ENCODE assay signal across 17 cellular contexts in genomic region chr19:40862785-40863184, GRCh38. TPM values are rescaled to one million over a fixed set of nuclear protein-coding genes. Genes with fewer than 3 reads are reported as not detected.
A peak's percentile ranks its signal among the peaks of the same experiment; 100 is the strongest.
DNase-seq lines count a peak whose midpoint lies in the region; ATAC-seq and TF ChIP-seq lines count a peak whose summit lies in the region.
"Had no signal": no experiment of that assay in that cellular context is flagged by ENCODE, and none has a peak within 500 bp of the region (broad histone marks: within the 10 kb centered on the region; RNA-seq: fewer than 3 reads in every experiment).

No MANE protein-coding gene starts in this region.

- no peak overlapping the region for H4K91ac ChIP-seq in mesenchymal stem cell (ENCODE audit: low read length)

- H3K4me2 ChIP-seq in mesenchymal stem cell (ENCODE audit: low read length, poor library complexity, severe bottlenecking) = no peak overlapping the region

- no peaks in the 10 kb centered on the region for H3K79me1 ChIP-seq in mesenchymal stem cell (replicated peaks; ENCODE audit: low read length, poor library complexity, severe bottlenecking)

- H2BK15ac ChIP-seq in mesenchymal stem cell (ENCODE audit: low read depth, poor library complexity, severe bottlenecking) = no peak overlapping the region

- H3K36me3 ChIP-seq in BJ (ENCODE audit: control insufficient read depth, insufficient read depth, low read length) = no peaks in the 10 kb centered on the region
- no peaks in the 10 kb centered on the region for H3K36me3 ChIP-seq in mesenchymal stem cell (ENCODE audit: control insufficient read depth in 1 of 2, insufficient read depth in 2 of 2, low read depth in 1 of 2, low read length in 2 of 2)
- H3K36me3 ChIP-seq: BE2C, SJSA1 had no signal

- no peak overlapping the region for H2BK12ac ChIP-seq in mesenchymal stem cell (ENCODE audit: low read length in 2 of 2)

- H3K27me3 ChIP-seq in BJ (ENCODE audit: control insufficient read depth, insufficient read depth, low read length) (no peaks in the 10 kb centered on the region), mesenchymal stem cell (ENCODE audit: control insufficient read depth in 1 of 2, insufficient read depth in 1 of 2, low read length in 2 of 2) (no peaks in the 10 kb centered on the region)
- H3K27me3 ChIP-seq: SJSA1 had no signal

- H4K8ac ChIP-seq in mesenchymal stem cell (ENCODE audit: low read length) = no peak overlapping the region

- no peaks in the 10 kb centered on the region for H3K9me3 ChIP-seq in mesenchymal stem cell (ENCODE audit: control insufficient read depth, low read length)
- H3K9me3 ChIP-seq: BE2C, SJSA1 had no signal

- H3K27ac ChIP-seq in mesenchymal stem cell (ENCODE audit: low read length, poor library complexity, severe bottlenecking) = no peak overlapping the region
- H3K27ac ChIP-seq: SJSA1 had no signal

- POLR2A ChIA-PET in BJ (lab: Charles Lee) = no interaction called here

- no peak overlapping the region for H3K9ac ChIP-seq in mesenchymal stem cell (ENCODE audit: low read length)

- DNase-seq in BJ (ENCODE audit: low read depth) (peak; percentile 52), HS-5 (ENCODE audit: low read depth) (peak; percentile 13), amniotic epithelial cell (ENCODE audit: low read depth) (peak; percentile 85), mesenchymal stem cell (peak; percentile 5), NOMO-1 treated with DMSO at 0.1 percent for 48 hours (lab: John Stamatoyannopoulos, UW; ENCODE audit: unreplicated experiment) (no peak), NCI-H69 (lab: John Stamatoyannopoulos, UW) (no peak)
- DNase-seq: activated CD4-positive, alpha-beta T cell treated with anti-CD3 and anti-CD28 coated beads for 1 hour; activated gamma-delta T cell; aorta; BE2C; head of caudate nucleus; kidney; NCI-H187 treated with DMSO at 0.1 percent for 48 hours; T-helper 9 cell had no signal

- CTCF ChIA-PET in BJ (lab: Yijun Ruan, JAX) = interaction anchor here (0.6 to 0.7 kb wide), 2 partner anchors 350 to 1121 kb away, joined by 3 read pairs; no protein-coding TSS in a partner anchor

- H3K4me1 ChIP-seq in mesenchymal stem cell (ENCODE audit: control insufficient read depth, insufficient read depth, low read depth, low read length) = no peaks in the 10 kb centered on the region
- H3K4me1 ChIP-seq: BE2C, SJSA1 had no signal

- no peak overlapping the region for H2BK5ac ChIP-seq in mesenchymal stem cell (ENCODE audit: low read depth, low read length, poor library complexity, severe bottlenecking)

- H2AK5ac ChIP-seq in mesenchymal stem cell (ENCODE audit: low read length, severe bottlenecking) = no peak overlapping the region

- WGBS in mesenchymal stem cell = 73% methylated on average over 2 of the region's 4 CpGs

- no peak overlapping the region for H3K4me3 ChIP-seq in BJ (ENCODE audit: low read depth, low read length)
- H3K4me3 ChIP-seq in mesenchymal stem cell (ENCODE audit: insufficient read depth in 1 of 2, low read depth in 1 of 2, low read length in 2 of 2) = no peak overlapping the region
- H3K4me3 ChIP-seq: SJSA1 had no signal

- no peak overlapping the region for H3K18ac ChIP-seq in mesenchymal stem cell (ENCODE audit: low read depth in 1 of 2, low read length in 2 of 2)

- H2AFZ ChIP-seq in mesenchymal stem cell (ENCODE audit: low read depth, low read length) = no peak overlapping the region

- no peak for TF ChIP-seq CTCF in BJ (IDR thresholded peaks at IDR 0.05; ENCODE audit: insufficient read depth, low read depth, low read length)

- H3K4ac ChIP-seq in mesenchymal stem cell (ENCODE audit: low read depth in 1 of 2, low read length in 2 of 2) = no peak overlapping the region

- no peak overlapping the region for H2BK120ac ChIP-seq in mesenchymal stem cell (ENCODE audit: low read depth, low read length)

- no peak overlapping the region for H3K23ac ChIP-seq in mesenchymal stem cell (ENCODE audit: low read length in 2 of 2)

- no peak overlapping the region for H3K14ac ChIP-seq in mesenchymal stem cell (ENCODE audit: low read length in 2 of 2)

- no peak for ATAC-seq in GM21390 (IDR thresholded peaks at IDR 0.05; ENCODE audit: unreplicated experiment)
- no peak for ATAC-seq in HG02884 (IDR thresholded peaks at IDR 0.05; ENCODE audit: unreplicated experiment)

RNA-seq across cellular contexts. Expression of gene CYP2A6, which starts 12.5 kb away (rescaled TPM):
- polyA plus RNA-seq in BJ (2011; rRNA removed) = not detected in 2 replicates
- polyA minus RNA-seq in BJ (2011; rRNA and poly(A)+ RNA removed) = not detected in 2 replicates
- polyA plus RNA-seq in mesenchymal stem cell (2013, experiment 1 of 2) = not detected
- not detected for polyA plus RNA-seq in mesenchymal stem cell (2013, experiment 2 of 2)

RNA-seq across cellular contexts. Expression of gene CYP2A7, which starts 19.2 kb away (rescaled TPM):
- polyA plus RNA-seq in BJ (2011; rRNA removed) = not detected in 2 replicates
- not detected in 2 replicates for polyA minus RNA-seq in BJ (2011; rRNA and poly(A)+ RNA removed)
- not detected for polyA plus RNA-seq in mesenchymal stem cell (2013, experiment 1 of 2)
- not detected for polyA plus RNA-seq in mesenchymal stem cell (2013, experiment 2 of 2)
- polyA plus RNA-seq: aorta had no signal

Comparison
In these comparisons a context has a peak if more than half of its experiments do, and no peak if none do; other contexts are left out.
1. DNase-seq: peak in BJ (single experiment), HS-5 (single experiment), amniotic epithelial cell (single experiment) and mesenchymal stem cell (single experiment); none in NOMO-1 treated with DMSO at 0.1 percent for 48 hours (single experiment) and NCI-H69 (single experiment).